Comparison of ENCODE assay signal across 8 cellular contexts in the genomic region with DNA sequence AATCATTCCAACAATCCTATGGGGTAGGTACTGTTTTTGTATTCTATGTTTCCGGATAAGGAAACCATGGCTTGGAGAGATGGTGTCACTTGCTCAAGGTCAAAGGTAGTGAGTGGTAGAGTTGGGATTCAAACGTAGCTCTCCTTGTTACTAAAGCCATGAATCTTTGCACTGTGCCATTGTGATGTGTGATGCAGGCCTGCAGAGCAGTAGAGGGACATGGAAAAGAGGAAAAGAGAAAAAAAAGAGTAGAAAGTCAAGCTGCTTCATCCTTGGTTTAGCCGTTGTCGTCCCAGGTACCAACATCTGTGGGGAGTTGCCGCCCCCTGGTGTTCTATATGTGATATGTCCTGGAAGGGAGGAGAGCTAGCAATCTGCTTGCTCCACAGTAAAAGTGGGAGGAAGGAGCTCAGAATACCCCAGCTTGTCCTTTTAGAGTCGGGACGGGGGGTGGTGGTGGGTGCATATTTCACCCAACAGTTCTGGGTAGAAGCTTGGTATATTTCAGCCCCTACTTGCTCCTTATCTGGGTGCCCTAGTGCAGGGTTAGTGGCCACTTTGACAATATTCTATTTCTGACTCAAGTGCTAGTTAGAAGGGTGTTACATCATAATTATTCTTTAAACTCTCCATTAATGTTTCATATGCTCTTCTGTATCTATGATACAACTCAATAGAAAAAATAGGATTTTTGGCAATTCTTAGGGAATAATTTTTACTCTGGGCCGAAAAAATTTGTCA.
DNase-seq lines count a peak whose midpoint lies in the region; FAIRE-seq and TF ChIP-seq lines count a peak whose summit lies in the region.

No MANE protein-coding gene starts in this region.

- peak; percentile 95 for FAIRE-seq in GM19239 (lab: Jason Lieb, UNC)

- no peak overlapping the region for H3K27ac ChIP-seq in VCaP

- peak; percentile 66 for DNase-seq in ACHN
- DNase-seq in GM19239 (ENCODE audit: insufficient read length, low spot score): peak; percentile 67
- peak; percentile 84 for DNase-seq in NCI-H2171 treated with DMSO at 0.1 percent for 48 hours (lab: John Stamatoyannopoulos, UW)
- DNase-seq in T47D (ENCODE audit: low read depth in 1 of 2, low spot score in 1 of 2): peak; percentile 44 to 77
- DNase-seq in inferior parietal cortex (ENCODE audit: extremely low spot score): peak; percentile 92
- peak; percentile 73 for DNase-seq in stimulated activated CD4-positive, alpha-beta T cell treated with anti-CD3 and anti-CD28 coated beads, Interleukin-15, amount 100 ng/mL, for 24 hours
- DNase-seq in OCI-M2 (lab: John Stamatoyannopoulos, UW; ENCODE audit: unreplicated experiment): no peak

- TF ChIP-seq CTCF in VCaP (conservative IDR thresholded peaks at IDR 0.05): peak; percentile 75

- in situ Hi-C loops in ACHN (cut with HindIII; ENCODE audit: low pct_ligation_motif_present, low pct_unique_long_range_greater_than_20kb, low sequenced_read_pairs): loop anchor here (25.0 kb wide), 1 partner anchor 161 kb away; no protein-coding TSS in a partner anchor
- in situ Hi-C loops in T47D (cut with HindIII; ENCODE audit: low pct_unique_long_range_greater_than_20kb, low sequenced_read_pairs): no loop called here
